Comparison of ENCODE assay signal across 8 cellular contexts in genomic region chr14:74619672-74620131, GRCh38. TPM values are rescaled to one million over a fixed set of nuclear protein-coding genes. Genes with fewer than 3 reads are reported as not detected.
DNase-seq lines count a peak whose midpoint lies in the region; ATAC-seq and TF ChIP-seq lines count a peak whose summit lies in the region.

No MANE protein-coding gene starts in this region.

- H3K36me3 Mint-ChIP-seq in natural killer cell treated with Interleukin-12 subunit alpha and Interleukin-12 subunit beta and Interleukin-15 and Interleukin-18, amount 100 ng/mL, for 72 hours = peaks cover 5% of the 10 kb centered on the region
- H3K36me3 Mint-ChIP-seq in Caco-2 (ENCODE audit: insufficient read depth, unreplicated experiment) = peaks cover 5% of the 10 kb centered on the region

- intact Hi-C loops in Panc1 (cut with micrococcal nuclease; ENCODE audit: unreplicated experiment) = loop anchor here (10.0 kb wide), 1 partner anchor 65 kb away; no protein-coding TSS in a partner anchor
- intact Hi-C loops in Caco-2 (cut with micrococcal nuclease; ENCODE audit: unreplicated experiment) = no loop called here

- H3K9me3 ChIP-seq in Panc1 (ENCODE audit: control insufficient read depth, insufficient read depth, low read depth, low read length) (no peaks in the 10 kb centered on the region), Caco-2 (no peaks in the 10 kb centered on the region)

- H3K4me1 Mint-ChIP-seq in natural killer cell treated with Interleukin-12 subunit alpha and Interleukin-12 subunit beta and Interleukin-15 and Interleukin-18, amount 100 ng/mL, for 72 hours (ENCODE audit: low read depth in 2 of 2) = peaks cover 80 to 81% of the 10 kb centered on the region in 2 donors
- H3K4me1 Mint-ChIP-seq in Caco-2 (ENCODE audit: low read depth, unreplicated experiment) = peaks cover 16% of the 10 kb centered on the region

- H3K4me1 ChIP-seq in Panc1 (ENCODE audit: control insufficient read depth, insufficient read depth, low read length) (peaks cover 73% of the 10 kb centered on the region), Caco-2 (peaks cover 28% of the 10 kb centered on the region)

- CTCF ChIA-PET in BJ (lab: Yijun Ruan, JAX) (interaction anchor here (1.7 to 4.0 kb wide), 4 partner anchors 9 to 48 kb away, joined by 4 to 20 read pairs (median 8); partner anchors contain the start of gene LTBP2), Panc1 (lab: Charles Lee) (no interaction called here), Caco-2 (lab: Charles Lee) (interaction anchor here (1.1 to 4.6 kb wide), 2 partner anchors 11 to 18 kb away, joined by 3 to 23 read pairs; no protein-coding TSS in a partner anchor)

- ATAC-seq in Panc1 = peak; percentile 69
- no peak for ATAC-seq in natural killer cell treated with Interleukin-12 subunit alpha and Interleukin-12 subunit beta and Interleukin-15 and Interleukin-18, amount 100 ng/mL, for 72 hours
- no peak for ATAC-seq in GM21737 (IDR thresholded peaks at IDR 0.05; ENCODE audit: unreplicated experiment)
- ATAC-seq in stimulated activated naive CD8-positive, alpha-beta T cell treated with anti-CD3 and anti-CD28 coated beads, Interleukin-15, Interleukin-2, amounts not matched to agents 100 U/mL and 50 U/mL, for 24 hours = no peak

- in situ Hi-C loops in Panc1 (cut with HindIII; ENCODE audit: low pct_unique_long_range_greater_than_20kb, low sequenced_read_pairs) = no loop called here

- H3K27ac Mint-ChIP-seq in natural killer cell treated with Interleukin-12 subunit alpha and Interleukin-12 subunit beta and Interleukin-15 and Interleukin-18, amount 100 ng/mL, for 72 hours = peak overlapping the region; percentile 77 to 87
- H3K27ac Mint-ChIP-seq in Caco-2 (ENCODE audit: unreplicated experiment) = no peak overlapping the region

- peak overlapping the region; percentile 95 for H3K27ac ChIP-seq in Panc1 (ENCODE audit: low read length)

- peaks cover 18 to 24% of the 10 kb centered on the region in 2 donors for H3K27me3 Mint-ChIP-seq in natural killer cell treated with Interleukin-12 subunit alpha and Interleukin-12 subunit beta and Interleukin-15 and Interleukin-18, amount 100 ng/mL, for 72 hours
- H3K27me3 Mint-ChIP-seq in Caco-2 (ENCODE audit: insufficient read depth, unreplicated experiment) = peaks cover 4% of the 10 kb centered on the region

- H3K4me3 ChIP-seq in BJ (ENCODE audit: low read depth, low read length) (no peak overlapping the region), Panc1 (ENCODE audit: low read depth in 2 of 2, low read length in 2 of 2) (no peak overlapping the region), epithelial cell of proximal tubule (ENCODE audit: low read depth, low read length) (no peak overlapping the region), Caco-2 (ENCODE audit: low read depth, low read length) (no peak overlapping the region)

- DNase-seq in BJ (ENCODE audit: low read depth) = peak; percentile 96
- no peak for DNase-seq in Panc1 (ENCODE audit: low read depth, low spot score)
- peak; percentile 74 for DNase-seq in epithelial cell of proximal tubule (ENCODE audit: low read depth)
- DNase-seq in natural killer cell treated with Interleukin-12 subunit alpha and Interleukin-12 subunit beta and Interleukin-15 and Interleukin-18, amount 100 ng/mL, for 72 hours (ENCODE audit: low spot score) = no peak
- no peak for DNase-seq in NCI-H2029 (lab: John Stamatoyannopoulos, UW)
- no peak for DNase-seq in Caco-2
- DNase-seq in stimulated activated naive CD8-positive, alpha-beta T cell treated with anti-CD3 and anti-CD28 coated beads, Interleukin-15, Interleukin-2, amounts not matched to agents 100 U/mL and 50 U/mL, for 24 hours = no peak

- no peaks in the 10 kb centered on the region for H3K9me3 Mint-ChIP-seq in natural killer cell treated with Interleukin-12 subunit alpha and Interleukin-12 subunit beta and Interleukin-15 and Interleukin-18, amount 100 ng/mL, for 72 hours
- no peaks in the 10 kb centered on the region for H3K9me3 Mint-ChIP-seq in Caco-2 (ENCODE audit: unreplicated experiment)

- BruUV-seq in Panc1 (replicated peaks; lab: Mats Ljungman, UMichigan) (no TSS peak), Caco-2 (replicated peaks; lab: Mats Ljungman, UMichigan) (no TSS peak)

- H3K4me3 Mint-ChIP-seq in natural killer cell treated with Interleukin-12 subunit alpha and Interleukin-12 subunit beta and Interleukin-15 and Interleukin-18, amount 100 ng/mL, for 72 hours = peak overlapping the region; percentile 79
- no peak overlapping the region for H3K4me3 Mint-ChIP-seq in Caco-2 (ENCODE audit: unreplicated experiment)

- no peak for TF ChIP-seq CTCF in BJ (IDR thresholded peaks at IDR 0.05; ENCODE audit: insufficient read depth, low read depth, low read length)
- no peak for TF ChIP-seq CTCF in Panc1 (IDR thresholded peaks at IDR 0.05)
- TF ChIP-seq CTCF in epithelial cell of proximal tubule (conservative IDR thresholded peaks at IDR 0.05; ENCODE audit: low read depth, low read length) = peak; percentile 3
- TF ChIP-seq CTCF in Caco-2 (IDR thresholded peaks at IDR 0.05; ENCODE audit: insufficient read depth in 1 of 2, low read depth in 1 of 2, low read length in 1 of 2, severe bottlenecking in 1 of 2, unreplicated experiment in 1 of 2) = no peak

- POLR2A ChIA-PET in BJ (lab: Charles Lee) = interaction anchor here (0.6 kb wide), 1 partner anchor 14 kb away, joined by 9 read pairs; no protein-coding TSS in a partner anchor
- POLR2A ChIA-PET in Panc1 (lab: Charles Lee) = interaction anchor here (0.9 kb wide), 1 partner anchor 8 kb away, joined by 3 read pairs; the partner anchor contains the start of gene LTBP2
- POLR2A ChIA-PET in Caco-2 (lab: Charles Lee) = no interaction called here

- H3K27me3 ChIP-seq in BJ (ENCODE audit: control insufficient read depth, insufficient read depth, low read length) (no peaks in the 10 kb centered on the region), Panc1 (ENCODE audit: control insufficient read depth, insufficient read depth, low read length) (no peaks in the 10 kb centered on the region), Caco-2 (replicated peaks; ENCODE audit: control insufficient read depth, insufficient read depth, low read length) (no peaks in the 10 kb centered on the region)

- H3K36me3 ChIP-seq in BJ (ENCODE audit: control insufficient read depth, insufficient read depth, low read length) (no peaks in the 10 kb centered on the region), Panc1 (ENCODE audit: control insufficient read depth, insufficient read depth, low read length) (no peaks in the 10 kb centered on the region), Caco-2 (ENCODE audit: control insufficient read depth, insufficient read depth, low read length) (no peaks in the 10 kb centered on the region)

RNA-seq across cellular contexts. Expression of gene LTBP2, which starts 7.7 kb away (rescaled TPM):
- polyA plus RNA-seq in BJ (2011; rRNA removed) = 27.5 and 41.1 TPM in 2 replicates
- 23.2 and 23.7 TPM in 2 replicates for polyA minus RNA-seq in BJ (2011; rRNA and poly(A)+ RNA removed)
- total RNA-seq in Panc1 (2021; ENCODE audit: unreplicated experiment) (69.8 TPM), epithelial cell of proximal tubule (33.1 and 39.5 TPM in 2 replicates), Caco-2 (2022) (0.86 and 1.0 TPM in 2 replicates)
- polyA plus RNA-seq in Panc1 (2012; ENCODE audit: insufficient read length) = 71.3 TPM
- total RNA-seq in natural killer cell treated with Interleukin-12 subunit alpha and Interleukin-12 subunit beta and Interleukin-15 and Interleukin-18, amount 100 ng/mL, for 72 hours = under 1 TPM; 0.55 to 0.73 TPM

Comparison
In these comparisons a context has a peak if more than half of its experiments do, and no peak if none do; other contexts are left out.
1. DNase-seq: peak in BJ (single experiment) and epithelial cell of proximal tubule (single experiment); none in Panc1 (single experiment), natural killer cell treated with Interleukin-12 subunit alpha and Interleukin-12 subunit beta and Interleukin-15 and Interleukin-18, amount 100 ng/mL, for 72 hours (single experiment), NCI-H2029 (single experiment), Caco-2 (0 of 2) and stimulated activated naive CD8-positive, alpha-beta T cell treated with anti-CD3 and anti-CD28 coated beads, Interleukin-15, Interleukin-2, amounts not matched to agents 100 U/mL and 50 U/mL, for 24 hours (single experiment).
2. RNA of gene LTBP2, which starts 7.7 kb away (total RNA-seq): 69.8 TPM in Panc1 (single experiment) and 33.1 to 39.5 TPM in epithelial cell of proximal tubule; 0.86 to 1.0 TPM in Caco-2 and 0.55 to 0.73 TPM in natural killer cell treated with Interleukin-12 subunit alpha and Interleukin-12 subunit beta and Interleukin-15 and Interleukin-18, amount 100 ng/mL, for 72 hours; every median in the first group is over 10 times any median in the second.